In genomic region chr2:105590780-105591660, GRCh38 we compare ENCODE assay signal across 12 cellular contexts.
"Had no signal": no experiment of that assay in that cellular context is flagged by ENCODE, and none has a peak within 500 bp of the region (broad histone marks: within the 10 kb centered on the region; RNA-seq: fewer than 3 reads in every experiment).

No MANE protein-coding gene starts in this region.

- H3K27ac Mint-ChIP-seq: activated naive CD4-positive, alpha-beta T cell treated with anti-CD3 and anti-CD28 coated beads, Interleukin-2, amount 50 U/mL, for 72 hours; mesothelial cell of epicardium had no signal

- H3K36me3 Mint-ChIP-seq: mesothelial cell of epicardium had no signal

- H3K4me1 Mint-ChIP-seq: mesothelial cell of epicardium had no signal

- H3K4me3 Mint-ChIP-seq: mesothelial cell of epicardium had no signal

- H3K27ac ChIP-seq: gastroesophageal sphincter, lower lobe of right lung, upper lobe of right lung had no signal

- H3K36me3 ChIP-seq: gastroesophageal sphincter, lower lobe of right lung, upper lobe of right lung had no signal

- H3K4me3 ChIP-seq: gastroesophageal sphincter, lower lobe of right lung, upper lobe of right lung had no signal

- FAIRE-seq: small intestine had no signal

- H3K9me3 ChIP-seq: upper lobe of right lung had no signal

- H3K4me1 ChIP-seq: gastroesophageal sphincter, lower lobe of right lung, upper lobe of right lung had no signal

- ATAC-seq: gastroesophageal sphincter, lower lobe of right lung, upper lobe of right lung had no signal

- DNase-seq: activated effector memory CD4-positive, alpha-beta T cell treated with Interleukin-2 at 50 U/mL for 16 hours; amygdala; dermis blood vessel endothelial cell; hypothalamus; lower lobe of right lung; small intestine; stimulated activated naive CD4-positive, alpha-beta T cell treated with Interleukin-2 at 50 U/mL for 16 hours; T-helper 9 cell; upper lobe of right lung had no signal

- H3K27me3 ChIP-seq: gastroesophageal sphincter, upper lobe of right lung had no signal
